Comparison of ENCODE assay signal across 22 cellular contexts in genomic region chr20:19811231-19811630, GRCh38. TPM values are rescaled to one million over a fixed set of nuclear protein-coding genes. Genes with fewer than 3 reads are reported as not detected.
"Had no signal": no experiment of that assay in that cellular context is flagged by ENCODE, and none has a peak within 500 bp of the region (broad histone marks: within the 10 kb centered on the region; RNA-seq: fewer than 3 reads in every experiment).

No MANE protein-coding gene starts in this region.

- H3K36me3 ChIP-seq: gastrocnemius medialis, lower lobe of right lung, prostate gland, right lobe of liver, thoracic aorta had no signal

- H3K9me3 ChIP-seq: gastrocnemius medialis, left lung, lower lobe of right lung, prostate gland, right lobe of liver, stomach, thoracic aorta had no signal

- H3K4me3 ChIP-seq: dorsolateral prefrontal cortex, gastrocnemius medialis, left lung, lower lobe of right lung, prostate gland, right lobe of liver, skin epidermis, stomach, thoracic aorta had no signal

- H3K36me3 Mint-ChIP-seq: memory B cell; natural killer cell treated with Interleukin-12 subunit alpha and Interleukin-12 subunit beta and Interleukin-15 and Interleukin-18, amount 100 ng/mL, for 72 hours had no signal

- H3K27ac Mint-ChIP-seq: memory B cell; natural killer cell treated with Interleukin-12 subunit alpha and Interleukin-12 subunit beta and Interleukin-15 and Interleukin-18, amount 100 ng/mL, for 72 hours had no signal

- H3K9ac ChIP-seq: parathyroid adenoma had no signal

- DNase-seq: cortex of kidney; dorsolateral prefrontal cortex; effector CD8-positive, alpha-beta T cell; gastrocnemius medialis; glutamatergic neuron; left lung; lower lobe of right lung; midbrain; occipital lobe; right lobe of liver; stimulated activated CD4-positive, alpha-beta T cell treated with anti-CD3 and anti-CD28 coated beads, Interleukin-2, amount 100 ng/mL, for 24 hours; stimulated activated CD4-positive, alpha-beta T cell treated with anti-CD3 and anti-CD28 coated beads, Interleukin-4, amount 100 ng/mL, for 4 hours; stimulated activated naive CD4-positive, alpha-beta T cell; stomach; substantia nigra; trophoblast cell had no signal

- H3K27me3 ChIP-seq: dorsolateral prefrontal cortex, gastrocnemius medialis, left lung, right lobe of liver, stomach had no signal

- H3K9me3 Mint-ChIP-seq: memory B cell; natural killer cell treated with Interleukin-12 subunit alpha and Interleukin-12 subunit beta and Interleukin-15 and Interleukin-18, amount 100 ng/mL, for 72 hours had no signal

- H3K27ac ChIP-seq: dorsolateral prefrontal cortex, gastrocnemius medialis, left lung, lower lobe of right lung, parathyroid adenoma, prostate gland, right lobe of liver, stomach, thoracic aorta had no signal

- H3K4me3 Mint-ChIP-seq: memory B cell; natural killer cell treated with Interleukin-12 subunit alpha and Interleukin-12 subunit beta and Interleukin-15 and Interleukin-18, amount 100 ng/mL, for 72 hours had no signal

- H3K4me1 ChIP-seq: parathyroid adenoma had no signal

RNA-seq across cellular contexts. Expression of gene RIN2, which starts 53.2 kb away (rescaled TPM):
- total RNA-seq: natural killer cell treated with Interleukin-12 subunit alpha and Interleukin-12 subunit beta and Interleukin-15 and Interleukin-18, amount 100 ng/mL, for 72 hours had no signal
